26 cellular contexts compared by ENCODE assay signal in genomic region chr17:72295916-72296315, GRCh38.
"Had no signal": no experiment of that assay in that cellular context is flagged by ENCODE, and none has a peak within 500 bp of the region (broad histone marks: within the 10 kb centered on the region; RNA-seq: fewer than 3 reads in every experiment).

No MANE protein-coding gene starts in this region.

- H3K27ac Mint-ChIP-seq: endodermal cell; naive B cell; nephron; progenitor cell of endocrine pancreas; stimulated activated effector memory CD8-positive, alpha-beta T cell treated with anti-CD3 and anti-CD28 coated beads, Interleukin-12 subunit alpha, Interleukin-12 subunit beta, amount 100 ng/mL, for 72 hours had no signal

- H3K4me3 ChIP-seq: coronary artery, gastrocnemius medialis, heart right ventricle, left ventricle myocardium inferior, lung, pancreas, testis, tibial nerve, upper lobe of right lung had no signal

- H3K4me3 Mint-ChIP-seq: endodermal cell; naive B cell; nephron; stimulated activated effector memory CD8-positive, alpha-beta T cell treated with anti-CD3 and anti-CD28 coated beads, Interleukin-12 subunit alpha, Interleukin-12 subunit beta, amount 100 ng/mL, for 72 hours had no signal

- H3K27ac ChIP-seq: coronary artery, gastrocnemius medialis, heart right ventricle, left ventricle myocardium inferior, pancreas, tibial nerve, upper lobe of right lung had no signal

- H3K4me1 ChIP-seq: gastrocnemius medialis, pancreas, upper lobe of right lung had no signal

- H3K36me3 ChIP-seq: gastrocnemius medialis, heart right ventricle, left ventricle myocardium inferior, pancreas, tibial nerve, upper lobe of right lung had no signal

- H3K9me3 Mint-ChIP-seq: endodermal cell, nephron had no signal

- H3K27me3 ChIP-seq: pancreas, testis, tibial nerve, upper lobe of right lung had no signal

- ATAC-seq: gastrocnemius medialis; heart right ventricle; left cardiac atrium; pancreas; right cardiac atrium; stimulated activated effector memory CD8-positive, alpha-beta T cell treated with anti-CD3 and anti-CD28 coated beads, Interleukin-12 subunit alpha, Interleukin-12 subunit beta, amount 100 ng/mL, for 72 hours; stimulated activated naive CD8-positive, alpha-beta T cell treated with anti-CD3 and anti-CD28 coated beads, Interleukin-15, Interleukin-2, amounts not matched to agents 100 U/mL and 50 U/mL, for 24 hours; upper lobe of right lung had no signal

- H3K9me3 ChIP-seq: gastrocnemius medialis, heart right ventricle, left ventricle myocardium inferior, pancreas, testis, tibial nerve, upper lobe of right lung had no signal

- H3K4me1 Mint-ChIP-seq: endodermal cell; naive B cell; stimulated activated effector memory CD8-positive, alpha-beta T cell treated with anti-CD3 and anti-CD28 coated beads, Interleukin-12 subunit alpha, Interleukin-12 subunit beta, amount 100 ng/mL, for 72 hours had no signal

- DNase-seq: effector CD4-positive, alpha-beta T cell; endodermal cell; gastrocnemius medialis; heart right ventricle; hypothalamus; kidney; left cardiac atrium; left ventricle myocardium inferior; mesendoderm; naive B cell; occipital lobe; pancreas; right cardiac atrium; small intestine; stimulated activated CD4-positive, alpha-beta T cell treated with anti-CD3 and anti-CD28 coated beads, Interleukin-12 subunit alpha, Interleukin-12 subunit beta, amount 100 ng/mL, for 4 hours; stimulated activated CD8-positive, alpha-beta memory T cell treated with anti-CD3 and anti-CD28 coated beads, Interleukin-4, amount 100 ng/mL, for 48 hours; stimulated activated naive CD8-positive, alpha-beta T cell treated with anti-CD3 and anti-CD28 coated beads, Interleukin-15, Interleukin-2, amounts not matched to agents 100 U/mL and 50 U/mL, for 24 hours; testis; upper lobe of right lung had no signal

- H3K36me3 Mint-ChIP-seq: naive B cell; stimulated activated effector memory CD8-positive, alpha-beta T cell treated with anti-CD3 and anti-CD28 coated beads, Interleukin-12 subunit alpha, Interleukin-12 subunit beta, amount 100 ng/mL, for 72 hours had no signal

- FAIRE-seq: endothelial cell of umbilical vein, kidney, pancreas, small intestine had no signal
